ENCODE assay signal across 8 cellular contexts in genomic region chr20:31721408-31722332, GRCh38. TPM values are rescaled to one million over a fixed set of nuclear protein-coding genes. Genes with fewer than 3 reads are reported as not detected.
DNase-seq lines count a peak whose midpoint lies in the region; ATAC-seq, FAIRE-seq and TF ChIP-seq lines count a peak whose summit lies in the region.

No MANE protein-coding gene starts in this region.

- H3K9me3 ChIP-seq in DND-41 (ENCODE audit: insufficient read depth, low read length, severe bottlenecking) (no peaks in the 10 kb centered on the region), lower lobe of right lung (no peaks in the 10 kb centered on the region), thyroid gland (no peaks in the 10 kb centered on the region)

- TF ChIP-seq CTCF in DND-41 (IDR thresholded peaks at IDR 0.05; ENCODE audit: borderline replicate concordance, extremely low read depth, low read length, poor library complexity, severe bottlenecking) (no peak), bronchial epithelial cell (IDR thresholded peaks at IDR 0.05; ENCODE audit: insufficient read depth, low read length, severe bottlenecking) (no peak), lower lobe of right lung (IDR thresholded peaks at IDR 0.05) (no peak), thyroid gland (IDR thresholded peaks at IDR 0.05) (no peak), GM13976 (IDR thresholded peaks at IDR 0.05; ENCODE audit: borderline replicate concordance, control extremely low read depth, extremely low read depth, insufficient read depth, missing control alignments) (no peak)

- peaks cover 66% of the 10 kb centered on the region for H3K79me2 ChIP-seq in DND-41 (ENCODE audit: insufficient read depth, low read length)

- H3K27me3 ChIP-seq in DND-41 (ENCODE audit: insufficient read depth, low read length, poor library complexity) (no peaks in the 10 kb centered on the region), bronchial epithelial cell (ENCODE audit: control insufficient read depth, insufficient read depth, low read length) (no peaks in the 10 kb centered on the region), lower lobe of right lung (ENCODE audit: low read depth) (no peaks in the 10 kb centered on the region), thyroid gland (no peaks in the 10 kb centered on the region)

- no peak for FAIRE-seq in bronchial epithelial cell (lab: Jason Lieb, UNC)

- H3K4me3 ChIP-seq in DND-41 (ENCODE audit: low read depth in 1 of 2, low read length in 2 of 2): peak overlapping the region; percentile 53 to 75
- peak overlapping the region; percentile 78 for H3K4me3 ChIP-seq in bronchial epithelial cell (ENCODE audit: low read depth, low read length)
- H3K4me3 ChIP-seq in lower lobe of right lung: peak overlapping the region; percentile 98
- peak overlapping the region; percentile 42 to 65 (median 52) for H3K4me3 ChIP-seq in thyroid gland (replicated peaks in 1 of 3)

- peak overlapping the region; percentile 89 for H3K4me2 ChIP-seq in DND-41 (ENCODE audit: insufficient read depth, low read length)

- H3K36me3 ChIP-seq in DND-41 (ENCODE audit: insufficient read depth, low read length) (peaks cover 54% of the 10 kb centered on the region), bronchial epithelial cell (ENCODE audit: control insufficient read depth, insufficient read depth, low read length) (peaks cover 8% of the 10 kb centered on the region), lower lobe of right lung (peaks cover 17% of the 10 kb centered on the region), thyroid gland (peaks cover 0 to 9% of the 10 kb centered on the region in 2 donors)

- ATAC-seq in DND-41 (ENCODE audit: insufficient read depth, low read depth) (no peak), lower lobe of right lung (no peak)

- peaks cover 50% of the 10 kb centered on the region for H4K20me1 ChIP-seq in DND-41 (ENCODE audit: insufficient read depth, low read length)

- WGBS in thyroid gland, 2 donors: 62 to 69% methylated on average over 17 to 23 of the region's 23 CpGs

- intact Hi-C loops in lower lobe of right lung (cut with DNase I) (no loop called here), thyroid gland (cut with DNase I) (no loop called here)

- TF ChIP-seq POLR2A in thyroid gland (IDR thresholded peaks at IDR 0.05): no peak

- in situ Hi-C loops in GM13976 (cut with MboI; ENCODE audit: low sequenced_read_pairs, unreplicated experiment): no loop called here

- H3K4me1 ChIP-seq in DND-41 (ENCODE audit: insufficient read depth, low read length) (peaks cover 46% of the 10 kb centered on the region), lower lobe of right lung (peaks cover 42% of the 10 kb centered on the region), thyroid gland (peaks cover 34 to 51% of the 10 kb centered on the region in 2 donors)

- no peak overlapping the region for H2AFZ ChIP-seq in DND-41 (ENCODE audit: low read depth, low read length)

- H3K27ac ChIP-seq in DND-41 (ENCODE audit: low read length) (peak overlapping the region; percentile 90), lower lobe of right lung (peak overlapping the region; percentile 100), thyroid gland (peak overlapping the region; percentile 98 to 99 (median 98))

- DNase-seq in DND-41 (peak; percentile 50), NCI-H748 treated with DMSO at 0.1 percent for 48 hours (lab: John Stamatoyannopoulos, UW) (peak; percentile 46), bronchial epithelial cell (ENCODE audit: low read depth) (no peak), lower lobe of right lung (peak; percentile 53), thyroid gland (peak in 1 of 2 donors; percentile 23), NCI-H524 treated with DMSO at 0.1 percent for 48 hours (lab: John Stamatoyannopoulos, UW) (no peak), GM13976 (ENCODE audit: low spot score) (no peak), NCI-H2196 treated with DMSO at 0.1 percent for 48 hours (lab: John Stamatoyannopoulos, UW; ENCODE audit: unreplicated experiment) (no peak)

- H3K9ac ChIP-seq in DND-41 (ENCODE audit: low read depth, low read length): peak overlapping the region; percentile 91

RNA-seq across cellular contexts. Expression of gene BCL2L1, which starts 1.0 kb away (rescaled TPM):
- 93.5 and 93.8 TPM in 2 replicates for total RNA-seq in bronchial epithelial cell
- total RNA-seq in lower lobe of right lung: 126 TPM
- total RNA-seq in thyroid gland: 100 to 1,000 TPM; 110 to 154 (median 125) TPM

RNA-seq across cellular contexts. Expression of gene TPX2, which starts 17.4 kb away (rescaled TPM):
- total RNA-seq in bronchial epithelial cell (1.3 and 1.8 TPM in 2 replicates), lower lobe of right lung (1.9 TPM), thyroid gland (1 to 10 TPM in 2 of 4 donors, under 1 TPM in 2; 0.39 to 2.0 (median 0.82) TPM)

Comparison
In these comparisons a context has a peak if more than half of its experiments do, and no peak if none do; other contexts are left out.
1. DNase-seq: peak in DND-41 (single experiment), NCI-H748 treated with DMSO at 0.1 percent for 48 hours (single experiment) and lower lobe of right lung (single experiment); none in bronchial epithelial cell (single experiment), NCI-H524 treated with DMSO at 0.1 percent for 48 hours (single experiment), GM13976 (single experiment) and NCI-H2196 treated with DMSO at 0.1 percent for 48 hours (single experiment).
2. Peak in every context shown above with its lines, with median percentiles within 50 percentile points of each other: H3K27ac ChIP-seq and H3K4me3 ChIP-seq.